In genomic region chr1:9629445-9630201, GRCh38 we compare ENCODE assay signal across 9 cellular contexts. TPM values are rescaled to one million over a fixed set of nuclear protein-coding genes. Genes with fewer than 3 reads are reported as not detected.
DNase-seq lines count a peak whose midpoint lies in the region; ATAC-seq and TF ChIP-seq lines count a peak whose summit lies in the region.
"Had no signal": no experiment of that assay in that cellular context is flagged by ENCODE, and none has a peak within 500 bp of the region (broad histone marks: within the 10 kb centered on the region; RNA-seq: fewer than 3 reads in every experiment).

No MANE protein-coding gene starts in this region.

- peaks cover 1% of the 10 kb centered on the region for H3K27me3 Mint-ChIP-seq in chondrocyte (ENCODE audit: low read depth)

- H3K9me3 Mint-ChIP-seq in chondrocyte (ENCODE audit: low read depth): no peaks in the 10 kb centered on the region

- no peak overlapping the region for H3K4me3 Mint-ChIP-seq in chondrocyte (ENCODE audit: unreplicated experiment)

- DNase-seq in activated CD4-positive, CD25-positive, alpha-beta regulatory T cell (lab: John Stamatoyannopoulos, UW): peak; percentile 23 to 81 (median 48)
- peak; percentile 60 to 69 for DNase-seq in stimulated activated CD4-positive, alpha-beta T cell treated with anti-CD3 and anti-CD28 coated beads, Interleukin-2, amount 100 ng/mL, for 48 hours
- DNase-seq in NCI-H2171 treated with DMSO at 0.1 percent for 48 hours (lab: John Stamatoyannopoulos, UW) (no peak), H4 (ENCODE audit: low spot score) (no peak), chondrocyte (ENCODE audit: low spot score) (no peak)
- DNase-seq: IMR-90 had no signal

- H3K4me1 ChIP-seq in duodenal mucosa (ENCODE audit: control insufficient read depth in 1 of 2, insufficient read depth in 2 of 2, low read length in 2 of 2): peaks cover 3 to 14% of the 10 kb centered on the region in 2 donors

- peaks cover 0 to 6% of the 10 kb centered on the region in 2 donors for H3K27me3 ChIP-seq in duodenal mucosa (ENCODE audit: control insufficient read depth in 1 of 2, insufficient read depth in 2 of 2, low read length in 2 of 2)

- H3K36me3 ChIP-seq in duodenal mucosa (ENCODE audit: control insufficient read depth in 1 of 2, insufficient read depth in 2 of 2, low read length in 2 of 2): no peaks in the 10 kb centered on the region

- H3K36me3 Mint-ChIP-seq in chondrocyte (ENCODE audit: low read depth): no peaks in the 10 kb centered on the region

- no peak overlapping the region for H3K27ac Mint-ChIP-seq in chondrocyte (ENCODE audit: unreplicated experiment)

- peak overlapping the region; percentile 36 for H3K27ac ChIP-seq in duodenal mucosa (ENCODE audit: low read depth, low read length)

- H3K4me3 ChIP-seq in duodenal mucosa (ENCODE audit: low read depth in 1 of 2, low read length in 2 of 2): peak overlapping the region; percentile 52 to 54

- peak overlapping the region; percentile 43 to 54 for H3K9ac ChIP-seq in duodenal mucosa (ENCODE audit: low read depth in 1 of 2, low read length in 2 of 2)

- TF ChIP-seq CTCF in chondrocyte (IDR thresholded peaks at IDR 0.05): no peak

- peak; percentile 38 for ATAC-seq in GM21723 (IDR thresholded peaks at IDR 0.05; ENCODE audit: unreplicated experiment)
- no peak for ATAC-seq in HG03097 (IDR thresholded peaks at IDR 0.05; ENCODE audit: low FRiP score, unreplicated experiment)

- H3K9me3 ChIP-seq in duodenal mucosa (ENCODE audit: control insufficient read depth in 1 of 2, low read length in 2 of 2): no peaks in the 10 kb centered on the region

- peaks cover 3% of the 10 kb centered on the region for H3K4me1 Mint-ChIP-seq in chondrocyte (ENCODE audit: low read depth)

RNA-seq across cellular contexts. Expression of gene PIK3CD, which starts 21.9 kb away (rescaled TPM):
- 2.3 and 3.1 TPM in 2 replicates for total RNA-seq in H4 (2014; rRNA removed; shearing (Covaris generic))
- total RNA-seq in chondrocyte: 2.9 to 4.5 TPM (median 4.3 TPM) in 3 replicates

RNA-seq across cellular contexts. Expression of gene TMEM201, which starts 40.9 kb away (rescaled TPM):
- 3.9 and 5.0 TPM in 2 replicates for total RNA-seq in H4 (2014; rRNA removed; shearing (Covaris generic))
- 10.4 to 13.4 TPM (median 10.6 TPM) in 3 replicates for total RNA-seq in chondrocyte

Comparison
In these comparisons a context has a peak if more than half of its experiments do, and no peak if none do; other contexts are left out.
1. DNase-seq: peak in activated CD4-positive, CD25-positive, alpha-beta regulatory T cell (4 of 4) and stimulated activated CD4-positive, alpha-beta T cell treated with anti-CD3 and anti-CD28 coated beads, Interleukin-2, amount 100 ng/mL, for 48 hours (2 of 2); none in NCI-H2171 treated with DMSO at 0.1 percent for 48 hours (single experiment), H4 (single experiment) and chondrocyte (single experiment).